In genomic region chr3:10041034-10041433, GRCh38 we compare ENCODE assay signal across 26 cellular contexts.
"Had no signal": no experiment of that assay in that cellular context is flagged by ENCODE, and none has a peak within 500 bp of the region (broad histone marks: within the 10 kb centered on the region; RNA-seq: fewer than 3 reads in every experiment).

No MANE protein-coding gene starts in this region.

- H3K4me3 ChIP-seq: breast epithelium had no signal

- DNase-seq: activated B cell treated with CpG ODN at 0.5 μM for 24 hours; activated CD4-positive, alpha-beta memory T cell treated with anti-CD3 and anti-CD28 coated beads for 36 hours; activated CD4-positive, alpha-beta T cell treated with anti-CD3 and anti-CD28 coated beads, Interleukin-2, amount 10 ng/mL, durations not matched to agents 7 days and 5 days; activated CD8-positive, alpha-beta memory T cell treated with anti-CD3 and anti-CD28 coated beads for 24 hours; activated gamma-delta T cell treated with Interleukin-2 at 50 U/mL for 16 hours; activated T-cell treated with anti-CD3 and anti-CD28 coated beads, Interleukin-2, amount 50 U/mL, for 72 hours; aorta; caudate nucleus; Karpas-422; MM.1S; NCI-H1105; NCI-H1436; NCI-H1694 treated with DMSO at 0.1 percent for 48 hours; NCI-H2029 treated with DMSO at 0.1 percent for 48 hours; NCI-H345; NCI-H510A; NCI-H526 treated with DMSO at 0.1 percent for 48 hours; NK-92 treated with Interleukin-12 subunit alpha and Interleukin-12 subunit beta, amount 100 ng/mL, for 24 hours; SIG-M5; T-cell; T-helper 2 cell; T1000 had no signal

- H3K27ac ChIP-seq: breast epithelium had no signal

- H3K27me3 Mint-ChIP-seq: activated B cell treated with CpG ODN at 0.5 μM for 24 hours; activated CD4-positive, alpha-beta memory T cell treated with anti-CD3 and anti-CD28 coated beads for 36 hours; activated CD4-positive, alpha-beta T cell treated with anti-CD3 and anti-CD28 coated beads, Interleukin-2, amount 10 ng/mL, durations not matched to agents 7 days and 5 days; activated naive CD4-positive, alpha-beta T cell treated with anti-CD3 and anti-CD28 coated beads, Interleukin-2, amount 50 U/mL, for 24 hours; T-cell had no signal

- H3K27ac Mint-ChIP-seq: activated B cell treated with CpG ODN at 0.5 μM for 24 hours; activated CD4-positive, alpha-beta memory T cell treated with anti-CD3 and anti-CD28 coated beads for 36 hours; activated CD4-positive, alpha-beta T cell treated with anti-CD3 and anti-CD28 coated beads, Interleukin-2, amount 10 ng/mL, durations not matched to agents 7 days and 5 days; activated naive CD4-positive, alpha-beta T cell treated with anti-CD3 and anti-CD28 coated beads, Interleukin-2, amount 50 U/mL, for 24 hours; activated T-cell treated with anti-CD3 and anti-CD28 coated beads, Interleukin-2, amount 50 U/mL, for 72 hours; activated T-helper 2 cell treated with anti-CD3 and anti-CD28 coated beads, Interferon-gamma antibody, Interleukin-2, Interleukin-4, amounts not matched to agents 10 μg/mL and 5 μg/mL and 100 μg/mL, durations not matched to agents 14 hours and 24 hours and 36 hours; T-cell had no signal

- H3K4me1 ChIP-seq: breast epithelium had no signal

- H3K36me3 ChIP-seq: breast epithelium had no signal

- ATAC-seq: activated T-cell treated with anti-CD3 and anti-CD28 coated beads, Interleukin-2, amount 50 U/mL, for 72 hours; T-cell had no signal

- H3K4me1 Mint-ChIP-seq: activated B cell treated with CpG ODN at 0.5 μM for 24 hours; activated CD4-positive, alpha-beta T cell treated with anti-CD3 and anti-CD28 coated beads, Interleukin-2, amount 10 ng/mL, durations not matched to agents 7 days and 5 days; activated naive CD4-positive, alpha-beta T cell treated with anti-CD3 and anti-CD28 coated beads, Interleukin-2, amount 50 U/mL, for 24 hours; T-cell had no signal

- FAIRE-seq: TTC549 had no signal

- H3K4me3 Mint-ChIP-seq: activated B cell treated with CpG ODN at 0.5 μM for 24 hours; activated CD4-positive, alpha-beta memory T cell treated with anti-CD3 and anti-CD28 coated beads for 36 hours; activated CD4-positive, alpha-beta T cell treated with anti-CD3 and anti-CD28 coated beads, Interleukin-2, amount 10 ng/mL, durations not matched to agents 7 days and 5 days; activated naive CD4-positive, alpha-beta T cell treated with anti-CD3 and anti-CD28 coated beads, Interleukin-2, amount 50 U/mL, for 24 hours; activated T-cell treated with anti-CD3 and anti-CD28 coated beads, Interleukin-2, amount 50 U/mL, for 72 hours; T-cell had no signal

- H3K27me3 ChIP-seq: breast epithelium had no signal

- H3K9me3 Mint-ChIP-seq: activated B cell treated with CpG ODN at 0.5 μM for 24 hours; activated CD4-positive, alpha-beta memory T cell treated with anti-CD3 and anti-CD28 coated beads for 36 hours; activated CD4-positive, alpha-beta T cell treated with anti-CD3 and anti-CD28 coated beads, Interleukin-2, amount 10 ng/mL, durations not matched to agents 7 days and 5 days; activated naive CD4-positive, alpha-beta T cell treated with anti-CD3 and anti-CD28 coated beads, Interleukin-2, amount 50 U/mL, for 24 hours; activated T-cell treated with anti-CD3 and anti-CD28 coated beads, Interleukin-2, amount 50 U/mL, for 72 hours; activated T-helper 2 cell treated with anti-CD3 and anti-CD28 coated beads, Interferon-gamma antibody, Interleukin-2, Interleukin-4, amounts not matched to agents 10 μg/mL and 5 μg/mL and 100 μg/mL, durations not matched to agents 14 hours and 24 hours and 36 hours; T-cell had no signal

- H3K9me3 ChIP-seq: breast epithelium had no signal
